Comparison of ENCODE assay signal across 23 cellular contexts in the genomic region with DNA sequence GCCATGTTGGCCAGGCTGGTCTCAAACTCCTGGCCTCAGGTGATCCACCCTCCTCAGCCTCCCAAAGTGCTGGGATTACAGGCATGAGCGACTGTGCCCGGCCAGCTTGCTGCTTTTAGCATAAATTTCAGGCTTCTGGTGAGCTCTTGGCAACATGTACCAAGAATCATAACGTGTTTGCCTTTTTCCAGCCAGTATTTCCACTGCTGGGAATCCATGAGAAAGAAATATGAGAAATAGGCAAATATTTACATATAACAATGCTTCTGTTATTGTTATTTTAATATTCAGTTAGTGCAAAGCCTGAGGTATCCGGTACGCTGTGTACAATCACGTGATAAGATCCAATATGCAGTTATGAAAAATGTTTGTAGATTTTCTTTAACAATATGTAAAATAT. TPM values are rescaled to one million over a fixed set of nuclear protein-coding genes. Genes with fewer than 3 reads are reported as not detected.
A peak's percentile ranks its signal among the peaks of the same experiment; 100 is the strongest.
DNase-seq lines count a peak whose midpoint lies in the region; ATAC-seq, FAIRE-seq and TF ChIP-seq lines count a peak whose summit lies in the region.
"Had no signal": no experiment of that assay in that cellular context is flagged by ENCODE, and none has a peak within 500 bp of the region (broad histone marks: within the 10 kb centered on the region; RNA-seq: fewer than 3 reads in every experiment).

No MANE protein-coding gene starts in this region.

- intact Hi-C loops in K562 (cut with micrococcal nuclease): no loop called here
- intact Hi-C loops in Calu3 (cut with micrococcal nuclease; ENCODE audit: unreplicated experiment): no loop called here
- intact Hi-C loops in naive thymus-derived CD4-positive, alpha-beta T cell (cut with micrococcal nuclease): loop anchor here (2.0 kb wide), 1 partner anchor 15 kb away; no protein-coding TSS in a partner anchor

- H3K27ac Mint-ChIP-seq in Calu3 (ENCODE audit: unreplicated experiment): no peak overlapping the region
- H3K27ac Mint-ChIP-seq in naive thymus-derived CD4-positive, alpha-beta T cell: no peak overlapping the region
- H3K27ac Mint-ChIP-seq: CD8-positive, alpha-beta T cell had no signal

- CTCF ChIA-PET in K562 (lab: Yijun Ruan, JAX; ENCODE audit: low intra/inter-chr PET ratio): no interaction called here
- CTCF ChIA-PET in Calu3 (lab: Charles Lee): no interaction called here
- CTCF ChIA-PET in naive thymus-derived CD4-positive, alpha-beta T cell (lab: Charles Lee): no interaction called here

- H2AFZ ChIP-seq in K562 (ENCODE audit: low read depth, low read length): no peak overlapping the region

- TF ChIP-seq EP300 in K562 (IDR thresholded peaks at IDR 0.05; ENCODE audit: low read length) (no peak), upper lobe of left lung (IDR thresholded peaks at IDR 0.05) (no peak)

- H3K9me3 Mint-ChIP-seq in Calu3 (ENCODE audit: low read depth, unreplicated experiment): no peaks in the 10 kb centered on the region
- no peaks in the 10 kb centered on the region for H3K9me3 Mint-ChIP-seq in naive thymus-derived CD4-positive, alpha-beta T cell
- H3K9me3 Mint-ChIP-seq: CD8-positive, alpha-beta T cell had no signal

- POLR2A ChIA-PET in K562 (lab: Yijun Ruan, JAX): interaction anchor here (0.7 to 1.0 kb wide), 2 partner anchors 9 to 62 kb away, joined by 3 read pairs; no protein-coding TSS in a partner anchor
- POLR2A ChIA-PET in naive thymus-derived CD4-positive, alpha-beta T cell (lab: Charles Lee): interaction anchor here (0.7 to 2.2 kb wide), 2 partner anchors 15 to 22 kb away, joined by 3 to 7 read pairs; no protein-coding TSS in a partner anchor

- no TSS peak for BruUV-seq in K562 (replicated peaks; lab: Mats Ljungman, UMichigan)
- BruUV-seq in Calu3 (replicated peaks; lab: Mats Ljungman, UMichigan): no TSS peak

- TF ChIP-seq CTCF in LNCaP clone FGC (IDR thresholded peaks at IDR 0.05; ENCODE audit: control insufficient read depth, extremely low read depth, insufficient read depth): no peak
- TF ChIP-seq CTCF in K562 (IDR thresholded peaks at IDR 0.05 in 2 of 3, conservative IDR thresholded peaks at IDR 0.05 in 1 of 3; ENCODE audit: insufficient read depth in 2 of 3, low read depth in 1 of 3, low read length in 3 of 3): no peak
- no peak for TF ChIP-seq CTCF in upper lobe of left lung (IDR thresholded peaks at IDR 0.05)
- TF ChIP-seq CTCF in Calu3 (IDR thresholded peaks at IDR 0.05; ENCODE audit: unreplicated experiment): no peak

- no peaks in the 10 kb centered on the region for H3K9me3 ChIP-seq in K562 (replicated peaks; ENCODE audit: control insufficient read depth, insufficient read depth, low read depth, low read length)
- no peaks in the 10 kb centered on the region for H3K9me3 ChIP-seq in upper lobe of left lung
- no peaks in the 10 kb centered on the region for H3K9me3 ChIP-seq in naive thymus-derived CD4-positive, alpha-beta T cell (ENCODE audit: control insufficient read depth in 2 of 3, low read length in 3 of 3)
- H3K9me3 ChIP-seq: BLaER1 treated with 17β-estradiol and CSF1 and Interleukin-3, amounts not matched to agents 10 nM and 100 nM; Peyer's patch; SJCRH30 had no signal

- no peak for ATAC-seq in K562
- ATAC-seq in upper lobe of left lung (ENCODE audit: low FRiP score in 2 of 2): no peak
- ATAC-seq in naive thymus-derived CD4-positive, alpha-beta T cell: no peak
- no peak for ATAC-seq in GM18520 (IDR thresholded peaks at IDR 0.05; ENCODE audit: unreplicated experiment)
- ATAC-seq: HCT116 had no signal

- no peak for TF ChIP-seq RAD21 in K562 (CRISPR knock-in tag; conservative IDR thresholded peaks at IDR 0.05 in 1 of 2, IDR thresholded peaks at IDR 0.05 in 1 of 2)

- no peaks in the 10 kb centered on the region for H3K27me3 Mint-ChIP-seq in Calu3 (ENCODE audit: unreplicated experiment)
- no peaks in the 10 kb centered on the region for H3K27me3 Mint-ChIP-seq in naive thymus-derived CD4-positive, alpha-beta T cell

- no peak overlapping the region for H3K4me3 Mint-ChIP-seq in Calu3 (ENCODE audit: low read depth, unreplicated experiment)
- H3K4me3 Mint-ChIP-seq in naive thymus-derived CD4-positive, alpha-beta T cell: no peak overlapping the region
- H3K4me3 Mint-ChIP-seq: CD8-positive, alpha-beta T cell had no signal

- no peaks in the 10 kb centered on the region for H3K9me1 ChIP-seq in K562 (ENCODE audit: control insufficient read depth, insufficient read depth, low read length)

- in situ Hi-C loops in K562 (cut with MboI): no loop called here

- H3K9ac ChIP-seq in K562 (ENCODE audit: insufficient read depth in 1 of 2, low read depth in 2 of 2, low read length in 2 of 2): no peak overlapping the region
- H3K9ac ChIP-seq: BLaER1 treated with 17β-estradiol and CSF1 and Interleukin-3, amounts not matched to agents 10 nM and 100 nM; KMS-11 had no signal

- no peaks in the 10 kb centered on the region for H3K79me2 ChIP-seq in K562 (ENCODE audit: control insufficient read depth, insufficient read depth, low read length)

- WGBS in K562 (ENCODE audit: insufficient coverage, low coverage, missing lambda C conversion rate): 8% methylated on average over 6 of the region's 6 CpGs
- WGBS in upper lobe of left lung, 2 donors: 53 to 54% methylated on average over 6 of the region's 6 CpGs

- H3K4me1 ChIP-seq in K562 (replicated peaks in 1 of 2; ENCODE audit: control insufficient read depth in 2 of 2, insufficient read depth in 2 of 2, low read length in 2 of 2) (no peaks in the 10 kb centered on the region; a peak in 1 of 5 replicates), upper lobe of left lung (peaks cover 4 to 19% (median 6%) of the 10 kb centered on the region in 4 donors)
- peaks cover 6 to 14% of the 10 kb centered on the region in 2 donors for H3K4me1 ChIP-seq in naive thymus-derived CD4-positive, alpha-beta T cell (ENCODE audit: control insufficient read depth in 2 of 2, insufficient read depth in 2 of 2, low read length in 2 of 2)
- H3K4me1 ChIP-seq: Peyer's patch, SJCRH30 had no signal

- H4K20me1 ChIP-seq in K562 (replicated peaks; ENCODE audit: control insufficient read depth, insufficient read depth, low read length): no peaks in the 10 kb centered on the region
- H4K20me1 ChIP-seq: BLaER1 treated with 17β-estradiol and CSF1 and Interleukin-3, amounts not matched to agents 10 nM and 100 nM had no signal

- H3K36me3 ChIP-seq in K562 (ENCODE audit: control insufficient read depth, insufficient read depth, low read length) (no peaks in the 10 kb centered on the region), upper lobe of left lung (no peaks in the 10 kb centered on the region)
- no peaks in the 10 kb centered on the region for H3K36me3 ChIP-seq in naive thymus-derived CD4-positive, alpha-beta T cell (ENCODE audit: control insufficient read depth in 2 of 3, insufficient read depth in 3 of 3, low read length in 3 of 3)
- H3K36me3 ChIP-seq: BLaER1 treated with 17β-estradiol and CSF1 and Interleukin-3, amounts not matched to agents 10 nM and 100 nM; Peyer's patch; SJCRH30 had no signal

- H3K4me1 Mint-ChIP-seq in Calu3 (ENCODE audit: low read depth, unreplicated experiment): no peaks in the 10 kb centered on the region
- H3K4me1 Mint-ChIP-seq in naive thymus-derived CD4-positive, alpha-beta T cell: peaks cover 0 to 15% (median 10%) of the 10 kb centered on the region in 7 donors

- H3K4me2 ChIP-seq in K562 (ENCODE audit: insufficient read depth, low read length): no peak overlapping the region
- H3K4me2 ChIP-seq: KMS-11 had no signal

- TF ChIP-seq POLR2A in K562 (conservative IDR thresholded peaks at IDR 0.05): no peak
- no peak for TF ChIP-seq POLR2A in upper lobe of left lung (IDR thresholded peaks at IDR 0.05)

- H3K27ac ChIP-seq in K562 (ENCODE audit: extremely low read depth, low read depth, low read length): no peak overlapping the region
- H3K27ac ChIP-seq in upper lobe of left lung: peak overlapping the region in 3 of 4 donors; percentile 26 to 76 (median 53)
- no peak overlapping the region for H3K27ac ChIP-seq in naive thymus-derived CD4-positive, alpha-beta T cell (ENCODE audit: low read depth, low read length)
- H3K27ac ChIP-seq: HL-60, KMS-11, Peyer's patch, SJCRH30 had no signal

- DNase-seq in LNCaP clone FGC (ENCODE audit: low read depth) (peak; percentile 87), NCI-H526 treated with DMSO at 0.1 percent for 48 hours (lab: John Stamatoyannopoulos, UW) (peak; percentile 11), K562 (ENCODE audit: extremely low read depth in 1 of 4, low spot score in 3 of 4) (no peak), upper lobe of left lung (no peak), Calu3 (no peak)
- no peak for DNase-seq in naive thymus-derived CD4-positive, alpha-beta T cell
- DNase-seq: CD8-positive, alpha-beta T cell; DMS153; GDM1; NCI-H1105; NCI-H2081 treated with DMSO at 0.1 percent for 48 hours; NCI-H748 treated with DMSO at 0.1 percent for 48 hours; Peyer's patch; SJCRH30; T-helper 1 cell had no signal

- H3K4me3 ChIP-seq in LNCaP clone FGC (ENCODE audit: low read depth, low read length) (no peak overlapping the region), K562 (no peak overlapping the region), upper lobe of left lung (no peak overlapping the region)
- no peak overlapping the region for H3K4me3 ChIP-seq in naive thymus-derived CD4-positive, alpha-beta T cell (ENCODE audit: low read length)
- H3K4me3 ChIP-seq: BLaER1 treated with 17β-estradiol and CSF1 and Interleukin-3, amounts not matched to agents 10 nM and 100 nM; Peyer's patch; SJCRH30 had no signal

- no peak for FAIRE-seq in K562 (lab: Jason Lieb, UNC)
- FAIRE-seq: GM18507, H1 had no signal

- H3K27me3 ChIP-seq in K562 (ENCODE audit: control insufficient read depth in 2 of 2, insufficient read depth in 2 of 2, low read length in 2 of 2) (peaks cover 12 to 18% of the 10 kb centered on the region in 2 experiments; a peak in 4 of 5 replicates), upper lobe of left lung (no peaks in the 10 kb centered on the region)
- H3K27me3 ChIP-seq in naive thymus-derived CD4-positive, alpha-beta T cell (ENCODE audit: control insufficient read depth in 2 of 2, insufficient read depth in 2 of 2, low read length in 2 of 2): no peaks in the 10 kb centered on the region
- H3K27me3 ChIP-seq: BLaER1 treated with 17β-estradiol and CSF1 and Interleukin-3, amounts not matched to agents 10 nM and 100 nM; Peyer's patch; SJCRH30 had no signal

- no peaks in the 10 kb centered on the region for H3K36me3 Mint-ChIP-seq in Calu3 (ENCODE audit: insufficient read depth, unreplicated experiment)
- H3K36me3 Mint-ChIP-seq in naive thymus-derived CD4-positive, alpha-beta T cell: no peaks in the 10 kb centered on the region
- H3K36me3 Mint-ChIP-seq: CD8-positive, alpha-beta T cell had no signal

RNA-seq across cellular contexts. Expression of a gene that starts 29.2 kb away (rescaled TPM):
- 5.9 and 13.8 TPM in 2 replicates for total RNA-seq in K562 (2011; cell fraction: chromatin; rRNA removed; ENCODE audit: low replicate concordance)
- total RNA-seq in K562 (2011; cell fraction: nucleolus; rRNA removed): 7.5 and 9.3 TPM in 2 replicates
- 6.3 and 10.6 TPM in 2 replicates for total RNA-seq in K562 (2011; cell fraction: nucleoplasm; rRNA removed)
- total RNA-seq in K562 (2014; rRNA removed) (3.8 and 5.2 TPM in 2 replicates), K562 (2014; rRNA removed; fragmentation: Illumina TruSeq; extraction: Trizol) (1.1 and 1.4 TPM in 2 replicates), K562 (2015; rRNA removed; fragmentation: Illumina TruSeq; extraction: Trizol) (2.0 and 2.8 TPM in 2 replicates), K562 (2021) (3.7 and 3.8 TPM in 2 replicates), upper lobe of left lung (100 to 1,000 TPM in 1 of 6 donors, 10 to 100 TPM in 5; 55.5 to 131 (median 63.8) TPM), Calu3 (2022) (10.1 and 13.4 TPM in 2 replicates)
- polyA plus RNA-seq in K562 (2011; rRNA removed) (4.4 and 7.4 TPM in 2 replicates), K562 (2014; fragmentation: Illumina TruSeq; extraction: Trizol) (1.3 and 3.1 TPM in 2 replicates), K562 (2014; fragmentation: Nextera tagmentation; extraction: Ambion mirVana) (under 1 TPM in 1 of 2 experiments, not detected in 1; 0.14 TPM), K562 (2014; rRNA removed) (4.3 and 5.6 TPM in 2 replicates)
- 9.3 and 12.9 TPM in 2 replicates for polyA plus RNA-seq in K562 (2011; cell fraction: cytosol; rRNA removed)
- polyA plus RNA-seq in K562 (2011; cell fraction: nucleus; rRNA removed): 9.5 and 10.7 TPM in 2 replicates
- 1.4 and 6.1 TPM in 2 replicates for polyA plus RNA-seq in K562 (2012)
- 3.0 and 5.3 TPM in 2 replicates for polyA minus RNA-seq in K562 (2011; rRNA and poly(A)+ RNA removed)
- 3.1 and 5.9 TPM in 2 replicates for polyA minus RNA-seq in K562 (2011; cell fraction: cytosol; rRNA and poly(A)+ RNA removed)
- polyA minus RNA-seq in K562 (2011; cell fraction: nucleus; rRNA and poly(A)+ RNA removed): 2.7 and 4.4 TPM in 2 replicates
- total RNA-seq in naive thymus-derived CD4-positive, alpha-beta T cell: 10 to 100 TPM; 17.2 to 32.4 (median 27.4) TPM
- polyA plus RNA-seq in naive thymus-derived CD4-positive, alpha-beta T cell: 10 to 100 TPM; 11.2 to 12.3 TPM
- total RNA-seq: HT-29 had no signal

RNA-seq across cellular contexts. Expression of a gene that starts 30.6 kb away (rescaled TPM):
- 2.3 TPM in 1 of 2 replicates, not detected in the other for total RNA-seq in K562 (2011; cell fraction: chromatin; rRNA removed; ENCODE audit: low replicate concordance)
- 0.67 TPM in 1 of 2 replicates, not detected in the other for total RNA-seq in K562 (2011; cell fraction: nucleolus; rRNA removed)
- 0.44 and 1.3 TPM in 2 replicates for total RNA-seq in K562 (2011; cell fraction: nucleoplasm; rRNA removed)
- under 0.01 TPM in 1 of 2 replicates, not detected in the other for total RNA-seq in K562 (2014; rRNA removed)
- not detected in 2 replicates for total RNA-seq in K562 (2014; rRNA removed; fragmentation: Illumina TruSeq; extraction: Trizol)
- not detected in 2 replicates for total RNA-seq in K562 (2015; rRNA removed; fragmentation: Illumina TruSeq; extraction: Trizol)
- 0.04 and 0.29 TPM in 2 replicates for total RNA-seq in K562 (2021)
- 0.08 and 0.11 TPM in 2 replicates for polyA plus RNA-seq in K562 (2011; rRNA removed)
- 0.04 and 0.06 TPM in 2 replicates for polyA plus RNA-seq in K562 (2011; cell fraction: cytosol; rRNA removed)
- polyA plus RNA-seq in K562 (2011; cell fraction: nucleus; rRNA removed): 0.13 and 0.54 TPM in 2 replicates
- polyA plus RNA-seq in K562 (2012): 0.01 and 0.08 TPM in 2 replicates
- polyA plus RNA-seq in K562 (2014; fragmentation: Illumina TruSeq; extraction: Trizol): not detected in 2 replicates
- polyA plus RNA-seq in K562 (2014; fragmentation: Nextera tagmentation; extraction: Ambion mirVana): under 1 TPM in 1 of 2 experiments, not detected in 1; 0.01 TPM
- 0.01 and 0.03 TPM in 2 replicates for polyA plus RNA-seq in K562 (2014; rRNA removed)
- not detected in 2 replicates for polyA minus RNA-seq in K562 (2011; rRNA and poly(A)+ RNA removed)
- polyA minus RNA-seq in K562 (2011; cell fraction: cytosol; rRNA and poly(A)+ RNA removed): not detected in 2 replicates
- 0.33 and 0.54 TPM in 2 replicates for polyA minus RNA-seq in K562 (2011; cell fraction: nucleus; rRNA and poly(A)+ RNA removed)
- total RNA-seq in upper lobe of left lung: 100 to 1,000 TPM in 1 of 6 donors, 10 to 100 TPM in 1, 1 to 10 TPM in 3, under 1 TPM in 1; 0.10 to 106 (median 8.0) TPM
- total RNA-seq in Calu3 (2022): 0.54 TPM in 1 of 2 replicates, not detected in the other
- not detected for total RNA-seq in naive thymus-derived CD4-positive, alpha-beta T cell
- polyA plus RNA-seq in naive thymus-derived CD4-positive, alpha-beta T cell: not detected
- total RNA-seq: HT-29 had no signal

Comparison
In these comparisons a context has a peak if more than half of its experiments do, and no peak if none do; other contexts are left out.
1. DNase-seq: peak in LNCaP clone FGC (single experiment) and NCI-H526 treated with DMSO at 0.1 percent for 48 hours (single experiment); none in K562 (0 of 4), upper lobe of left lung (0 of 2), Calu3 (single experiment) and naive thymus-derived CD4-positive, alpha-beta T cell (0 of 9).
2. H3K27ac ChIP-seq: peak in upper lobe of left lung (3 of 4); none in K562 (single experiment) and naive thymus-derived CD4-positive, alpha-beta T cell (single experiment).
3. intact Hi-C loops: an anchor here in naive thymus-derived CD4-positive, alpha-beta T cell (2.0 kb wide); none called in K562 and Calu3.